Comparison of ENCODE assay signal across 32 cellular contexts in genomic region chr1:107789817-107790609, GRCh38.
A peak's percentile ranks its signal among the peaks of the same experiment; 100 is the strongest.
DNase-seq lines count a peak whose midpoint lies in the region; ATAC-seq and TF ChIP-seq lines count a peak whose summit lies in the region.
"Had no signal": no experiment of that assay in that cellular context is flagged by ENCODE, and none has a peak within 500 bp of the region (broad histone marks: within the 10 kb centered on the region; RNA-seq: fewer than 3 reads in every experiment).

No MANE protein-coding gene starts in this region.

- no peak overlapping the region for H3K4me3 Mint-ChIP-seq in stimulated activated naive CD8-positive, alpha-beta T cell treated with anti-CD3 and anti-CD28 coated beads, Interleukin-15, amount 100 ng/mL, for 72 hours
- H3K4me3 Mint-ChIP-seq in stimulated activated naive B cell treated with anti-CD40 and anti-IgM and Interleukin-4, amounts not matched to agents 10 μg/mL and 1 μg/mL and 100 μg/mL, for 72 hours: no peak overlapping the region
- H3K4me3 Mint-ChIP-seq: central memory CD8-positive, alpha-beta T cell; endodermal cell; GM23338; nephron progenitor cell had no signal

- no peak overlapping the region for H3K4me3 ChIP-seq in epithelial cell of esophagus (ENCODE audit: low read length)
- H3K4me3 ChIP-seq: esophagus squamous epithelium, GM23338, heart right ventricle, lower lobe of right lung, ovary, upper lobe of left lung had no signal

- no peaks in the 10 kb centered on the region for H3K36me3 Mint-ChIP-seq in stimulated activated naive B cell treated with anti-CD40 and anti-IgM and Interleukin-4, amounts not matched to agents 10 μg/mL and 1 μg/mL and 100 μg/mL, for 72 hours

- no peaks in the 10 kb centered on the region for H3K9me3 Mint-ChIP-seq in stimulated activated naive CD8-positive, alpha-beta T cell treated with anti-CD3 and anti-CD28 coated beads, Interleukin-15, amount 100 ng/mL, for 72 hours
- no peaks in the 10 kb centered on the region for H3K9me3 Mint-ChIP-seq in stimulated activated naive B cell treated with anti-CD40 and anti-IgM and Interleukin-4, amounts not matched to agents 10 μg/mL and 1 μg/mL and 100 μg/mL, for 72 hours
- H3K9me3 Mint-ChIP-seq: central memory CD8-positive, alpha-beta T cell; endodermal cell; GM23338; nephron progenitor cell had no signal

- H3K4me1 Mint-ChIP-seq in stimulated activated naive CD8-positive, alpha-beta T cell treated with anti-CD3 and anti-CD28 coated beads, Interleukin-15, amount 100 ng/mL, for 72 hours: peaks cover 71% of the 10 kb centered on the region
- peaks cover 71 to 90% of the 10 kb centered on the region in 2 donors for H3K4me1 Mint-ChIP-seq in stimulated activated naive B cell treated with anti-CD40 and anti-IgM and Interleukin-4, amounts not matched to agents 10 μg/mL and 1 μg/mL and 100 μg/mL, for 72 hours
- H3K4me1 Mint-ChIP-seq: nephron progenitor cell had no signal

- peak; percentile 47 for ATAC-seq in stimulated activated naive CD8-positive, alpha-beta T cell treated with anti-CD3 and anti-CD28 coated beads, Interleukin-15, amount 100 ng/mL, for 72 hours
- ATAC-seq in stimulated activated naive CD8-positive, alpha-beta T cell treated with anti-CD3 and anti-CD28 coated beads, Interleukin-15, Interleukin-2, amounts not matched to agents 100 U/mL and 50 U/mL, for 24 hours: no peak
- ATAC-seq in stimulated activated naive B cell treated with anti-CD40 and anti-IgM and Interleukin-4, amounts not matched to agents 10 μg/mL and 1 μg/mL and 100 μg/mL, for 72 hours (replicated peaks): no peak
- ATAC-seq: GM23338, heart right ventricle, HepG2, lower lobe of right lung had no signal

- DNase-seq in stimulated activated naive CD8-positive, alpha-beta T cell treated with anti-CD3 and anti-CD28 coated beads, Interleukin-15, amount 100 ng/mL, for 72 hours: no peak
- no peak for DNase-seq in stimulated activated naive CD8-positive, alpha-beta T cell treated with anti-CD3 and anti-CD28 coated beads, Interleukin-15, Interleukin-2, amounts not matched to agents 100 U/mL and 50 U/mL, for 24 hours
- DNase-seq in NCI-H345 treated with DMSO at 0.1 percent for 48 hours (lab: John Stamatoyannopoulos, UW; ENCODE audit: unreplicated experiment) (peak; percentile 71), epithelial cell of esophagus (ENCODE audit: low read depth) (peak; percentile 44), hepatic stellate cell (ENCODE audit: low spot score) (no peak), OCI-M1 (lab: John Stamatoyannopoulos, UW) (no peak)
- no peak for DNase-seq in stimulated activated naive B cell treated with anti-CD40 and anti-IgM and Interleukin-4, amounts not matched to agents 10 μg/mL and 1 μg/mL and 100 μg/mL, for 72 hours
- DNase-seq in activated CD4-positive, alpha-beta T cell treated with anti-CD3 and anti-CD28 coated beads, Interleukin-2, amount 50 U/mL, for 48 hours: no peak
- DNase-seq: ACHN; activated CD4-positive, alpha-beta T cell treated with anti-CD3 and anti-CD28 coated beads for 48 hours; activated effector memory CD4-positive, alpha-beta T cell treated with anti-CD3 and anti-CD28 coated beads, Interleukin-2, amount 50 U/mL, for 16 hours; activated T-cell treated with anti-CD3 and anti-CD28 coated beads, Interleukin-2, amount 50 U/mL, for 1 hour; C1 segment of cervical spinal cord; Calu3; dermis blood vessel endothelial cell; endodermal cell; esophagus squamous epithelium; foreskin melanocyte; heart right ventricle; lower lobe of right lung; NCI-H524 treated with DMSO at 0.1 percent for 48 hours; nephron progenitor cell; ovary; SIG-M5; stimulated activated CD4-positive, alpha-beta T cell treated with anti-CD3 and anti-CD28 coated beads, Interleukin-15, amount 100 ng/mL, for 24 hours; stimulated activated CD4-positive, alpha-beta T cell treated with anti-CD3 and anti-CD28 coated beads, Interleukin-4, amount 100 ng/mL, for 4 hours; substantia nigra; T1000; upper lobe of left lung had no signal

- no peaks in the 10 kb centered on the region for H3K27me3 Mint-ChIP-seq in stimulated activated naive CD8-positive, alpha-beta T cell treated with anti-CD3 and anti-CD28 coated beads, Interleukin-15, amount 100 ng/mL, for 72 hours
- H3K27me3 Mint-ChIP-seq in stimulated activated naive B cell treated with anti-CD40 and anti-IgM and Interleukin-4, amounts not matched to agents 10 μg/mL and 1 μg/mL and 100 μg/mL, for 72 hours: no peaks in the 10 kb centered on the region
- H3K27me3 Mint-ChIP-seq: central memory CD8-positive, alpha-beta T cell had no signal

- H3K27ac Mint-ChIP-seq in stimulated activated naive CD8-positive, alpha-beta T cell treated with anti-CD3 and anti-CD28 coated beads, Interleukin-15, amount 100 ng/mL, for 72 hours: no peak overlapping the region
- peak overlapping the region; percentile 10 for H3K27ac Mint-ChIP-seq in stimulated activated naive B cell treated with anti-CD40 and anti-IgM and Interleukin-4, amounts not matched to agents 10 μg/mL and 1 μg/mL and 100 μg/mL, for 72 hours
- H3K27ac Mint-ChIP-seq: endodermal cell, GM23338, nephron progenitor cell had no signal

- TF ChIP-seq CTCF in epithelial cell of esophagus (IDR thresholded peaks at IDR 0.05; ENCODE audit: insufficient read depth, low read depth, low read length, missing control alignments): no peak

Comparison
In these comparisons a context has a peak if more than half of its experiments do, and no peak if none do; other contexts are left out.
1. DNase-seq: peak in NCI-H345 treated with DMSO at 0.1 percent for 48 hours (single experiment) and epithelial cell of esophagus (single experiment); none in stimulated activated naive CD8-positive, alpha-beta T cell treated with anti-CD3 and anti-CD28 coated beads, Interleukin-15, amount 100 ng/mL, for 72 hours (0 of 2), stimulated activated naive CD8-positive, alpha-beta T cell treated with anti-CD3 and anti-CD28 coated beads, Interleukin-15, Interleukin-2, amounts not matched to agents 100 U/mL and 50 U/mL, for 24 hours (single experiment), stimulated activated naive B cell treated with anti-CD40 and anti-IgM and Interleukin-4, amounts not matched to agents 10 μg/mL and 1 μg/mL and 100 μg/mL, for 72 hours (single experiment), hepatic stellate cell (single experiment), activated CD4-positive, alpha-beta T cell treated with anti-CD3 and anti-CD28 coated beads, Interleukin-2, amount 50 U/mL, for 48 hours (0 of 2) and OCI-M1 (single experiment).